ENCODE assay signal across 8 cellular contexts in genomic region chr7:26151953-26152781, GRCh38. TPM values are rescaled to one million over a fixed set of nuclear protein-coding genes. Genes with fewer than 3 reads are reported as not detected.
DNase-seq lines count a peak whose midpoint lies in the region; ATAC-seq and TF ChIP-seq lines count a peak whose summit lies in the region.

TSS of gene NFE2L3 (plus strand) at chr7:26152198. CDS start at chr7:26152499, 301 bp downstream.

- H3K9me3 ChIP-seq in adrenal gland (replicated peaks in 1 of 3), result no peaks in the 10 kb centered on the region
- no peaks in the 10 kb centered on the region for H3K9me3 ChIP-seq in right atrium auricular region
- no peaks in the 10 kb centered on the region for H3K9me3 ChIP-seq in aorta (ENCODE audit: control insufficient read depth, low read length)

- H3K27ac Mint-ChIP-seq in HFFc6, result no peak within 1 kb of the TSS

- H3K27me3 ChIP-seq in adrenal gland (peaks cover 17% of the 10 kb centered on the region), right atrium auricular region (peaks cover 11 to 18% of the 10 kb centered on the region in 2 donors), aorta (ENCODE audit: control insufficient read depth in 1 of 2, insufficient read depth in 2 of 2, low read length in 1 of 2) (no peaks in the 10 kb centered on the region)

- H3K4me3 ChIP-seq in adrenal gland (peak within 1 kb of the TSS in 3 of 4 donors; percentile 12 to 82 (median 41)), right atrium auricular region (peak within 1 kb of the TSS; percentile 43 to 55), aorta (ENCODE audit: low read length in 2 of 2) (peak within 1 kb of the TSS; percentile 18 to 22)

- TF ChIP-seq POLR2A in adrenal gland (IDR thresholded peaks at IDR 0.05), result no peak

- intact Hi-C loops in adrenal gland (cut with DNase I), result no loop called here
- intact Hi-C loops in aorta (cut with DNase I), result no loop called here

- peaks cover 2% of the 10 kb centered on the region for H3K27me3 Mint-ChIP-seq in HFFc6 (ENCODE audit: insufficient read depth)

- H3K27ac ChIP-seq in adrenal gland, result no peak within 1 kb of the TSS
- H3K27ac ChIP-seq in right atrium auricular region, result no peak within 1 kb of the TSS
- H3K27ac ChIP-seq in aorta (ENCODE audit: low read depth in 1 of 2, low read length in 2 of 2), result no peak within 1 kb of the TSS

- H3K4me1 Mint-ChIP-seq in HFFc6 (ENCODE audit: low read depth), result peaks cover 51% of the 10 kb centered on the region

- peaks cover 0 to 6% of the 10 kb centered on the region in 2 donors for H3K4me1 ChIP-seq in adrenal gland (replicated peaks in 1 of 2)
- peaks cover 0 to 18% of the 10 kb centered on the region in 2 donors for H3K4me1 ChIP-seq in right atrium auricular region
- no peaks in the 10 kb centered on the region for H3K4me1 ChIP-seq in aorta (ENCODE audit: control insufficient read depth in 1 of 2, insufficient read depth in 2 of 2, low read length in 2 of 2)

- H3K4me3 Mint-ChIP-seq in HFFc6, result peak within 1 kb of the TSS; percentile 84

- H3K36me3 Mint-ChIP-seq in HFFc6 (ENCODE audit: low read depth), result no peaks in the 10 kb centered on the region

- no peaks in the 10 kb centered on the region for H3K9me3 Mint-ChIP-seq in HFFc6

- TF ChIP-seq CTCF in GM12872 (IDR thresholded peaks at IDR 0.05; ENCODE audit: insufficient read depth, low read depth, low read length), result 0 out of 3 replicates have a peak, but pooled peaks have one; percentile 12
- peak; percentile 36; the same call in 1 of the 2 replicates for TF ChIP-seq CTCF in HFFc6 (IDR thresholded peaks at IDR 0.05)
- peak in 2 of 6 experiments; percentile 7 to 31 for TF ChIP-seq CTCF in adrenal gland (IDR thresholded peaks at IDR 0.05)
- peak; percentile 24 to 25 for TF ChIP-seq CTCF in right atrium auricular region (IDR thresholded peaks at IDR 0.05)

- no peaks in the 10 kb centered on the region for H3K36me3 ChIP-seq in adrenal gland (replicated peaks in 1 of 2)
- H3K36me3 ChIP-seq in right atrium auricular region, result no peaks in the 10 kb centered on the region
- no peaks in the 10 kb centered on the region for H3K36me3 ChIP-seq in aorta (ENCODE audit: control insufficient read depth in 1 of 2, insufficient read depth in 2 of 2, low read length in 1 of 2)

- DNase-seq in HFFc6 (peak; percentile 23), NCI-H1048 (lab: John Stamatoyannopoulos, UW) (peak; percentile 40), T-helper 1 cell (peak; percentile 66 to 91 (median 73)), adrenal gland (peak; percentile 56 to 76 (median 69)), right atrium auricular region (ENCODE audit: low spot score) (peak; percentile 61), putamen (ENCODE audit: low spot score) (peak; percentile 79), aorta (peak; percentile 83 to 85)

- ATAC-seq in aorta (ENCODE audit: low FRiP score), result peak; percentile 80

- 1 to 4% (median 1%) methylated on average over 7 to 95 of the region's 95 CpGs; no CpG with 5 or more reads in 1 of the 4 donors for WGBS in adrenal gland, 4 donors
- whole genome bisulfite sequencing in aorta, 2 donors, result 1% methylated on average over 60 to 95 of the region's 95 CpGs

RNA-seq across cellular contexts. Expression of gene NFE2L3, which starts in this region (rescaled TPM):
- 1 to 10 TPM; 2.3 to 6.5 (median 2.7) TPM for total RNA-seq in HFFc6 (2021; fragmentation: NEBNext Ultra II Directional; extraction: Animal tissue kit (Norgen Biotek cat#: 25700))
- total RNA-seq in adrenal gland (1 to 10 TPM in 4 of 8 donors, under 1 TPM in 4; 0.16 to 4.0 (median 0.96) TPM), right atrium auricular region (1 to 10 TPM in 1 of 2 donors, under 1 TPM in 1; 0.63 to 1.8 TPM), aorta (1 to 10 TPM; 1.8 to 3.1 TPM)
- polyA plus RNA-seq in adrenal gland (under 1 TPM; 0.48 to 0.77 (median 0.60) TPM), aorta (1 to 10 TPM in 1 of 2 donors, under 1 TPM in 1; 0.38 to 1.1 TPM)

Comparison
In these comparisons a context has a peak if more than half of its experiments do, and no peak if none do; other contexts are left out.
1. DNase-seq: peak in every context shown above with its lines; median percentile 84 in aorta; 79 in putamen; 73 in T-helper 1 cell; 69 in adrenal gland; 61 in right atrium auricular region; 40 in NCI-H1048; 23 in HFFc6.